In genomic region chr20:37297066-37297736, GRCh38 we compare ENCODE assay signal across 13 cellular contexts. TPM values are rescaled to one million over a fixed set of nuclear protein-coding genes. Genes with fewer than 3 reads are reported as not detected.
DNase-seq lines count a peak whose midpoint lies in the region; TF ChIP-seq lines count a peak whose summit lies in the region.
"Had no signal": no experiment of that assay in that cellular context is flagged by ENCODE, and none has a peak within 500 bp of the region (broad histone marks: within the 10 kb centered on the region; RNA-seq: fewer than 3 reads in every experiment).

No MANE protein-coding gene starts in this region.

- H3K27me3 Mint-ChIP-seq in chondrocyte (ENCODE audit: low read depth) (no peaks in the 10 kb centered on the region), nephron progenitor cell (ENCODE audit: low read depth, poor library complexity) (peaks cover 10% of the 10 kb centered on the region), Caco-2 (ENCODE audit: insufficient read depth, unreplicated experiment) (no peaks in the 10 kb centered on the region)
- H3K27me3 Mint-ChIP-seq: activated naive CD8-positive, alpha-beta T cell treated with anti-CD3 and anti-CD28 coated beads, Interleukin-2, amount 50 U/mL, for 24 hours had no signal

- peaks cover 26% of the 10 kb centered on the region for H3K4me1 ChIP-seq in Loucy (ENCODE audit: insufficient read depth, low read length, poor library complexity, severe bottlenecking)
- H3K4me1 ChIP-seq in Caco-2, result no peaks in the 10 kb centered on the region; the same call in 1 of the 2 replicates

- no peak overlapping the region for H3K4me3 Mint-ChIP-seq in chondrocyte (ENCODE audit: unreplicated experiment)
- H3K4me3 Mint-ChIP-seq in nephron progenitor cell, result no peak overlapping the region
- H3K4me3 Mint-ChIP-seq in Caco-2 (ENCODE audit: unreplicated experiment), result no peak overlapping the region
- H3K4me3 Mint-ChIP-seq: activated naive CD8-positive, alpha-beta T cell treated with anti-CD3 and anti-CD28 coated beads, Interleukin-2, amount 50 U/mL, for 24 hours had no signal

- H3K27ac Mint-ChIP-seq in chondrocyte (ENCODE audit: unreplicated experiment) (peak overlapping the region; percentile 47), nephron progenitor cell (peak overlapping the region; percentile 40), Caco-2 (ENCODE audit: unreplicated experiment) (no peak overlapping the region)
- H3K27ac Mint-ChIP-seq: activated naive CD8-positive, alpha-beta T cell treated with anti-CD3 and anti-CD28 coated beads, Interleukin-2, amount 50 U/mL, for 24 hours had no signal

- TF ChIP-seq CTCF in AG04449 (IDR thresholded peaks at IDR 0.05; ENCODE audit: insufficient read depth, low read length, missing control alignments) (no peak), Loucy (conservative IDR thresholded peaks at IDR 0.05; ENCODE audit: low read length) (no peak), chondrocyte (IDR thresholded peaks at IDR 0.05) (no peak), nephron progenitor cell (IDR thresholded peaks at IDR 0.05) (no peak), Caco-2 (IDR thresholded peaks at IDR 0.05; ENCODE audit: insufficient read depth in 1 of 2, low read depth in 1 of 2, low read length in 1 of 2, severe bottlenecking in 1 of 2, unreplicated experiment in 1 of 2) (no peak)

- intact Hi-C loops in Caco-2 (cut with micrococcal nuclease; ENCODE audit: unreplicated experiment), result no loop called here

- CTCF ChIA-PET in AG04449 (lab: Yijun Ruan, JAX) (interaction anchor here (0.7 to 1.7 kb wide), 4 partner anchors 11 to 236 kb away, joined by 3 to 7 read pairs (median 4); no protein-coding TSS in a partner anchor), Caco-2 (lab: Charles Lee) (no interaction called here)

- BruUV-seq in Caco-2 (replicated peaks; lab: Mats Ljungman, UMichigan), result no TSS peak

- H3K4me1 Mint-ChIP-seq in chondrocyte (ENCODE audit: low read depth) (peaks cover 35% of the 10 kb centered on the region), nephron progenitor cell (peaks cover 8% of the 10 kb centered on the region), Caco-2 (ENCODE audit: low read depth, unreplicated experiment) (peaks cover 16% of the 10 kb centered on the region)

- no peaks in the 10 kb centered on the region for H3K9me3 ChIP-seq in Loucy (ENCODE audit: insufficient read depth, low read depth, low read length)
- no peaks in the 10 kb centered on the region for H3K9me3 ChIP-seq in Caco-2

- POLR2A ChIA-PET in AG04449 (lab: Yijun Ruan, JAX), result interaction anchor here (1.4 kb wide), 1 partner anchor 48 kb away, joined by 4 read pairs; no protein-coding TSS in a partner anchor
- POLR2A ChIA-PET in Caco-2 (lab: Charles Lee), result no interaction called here

- H3K9me2 ChIP-seq in Loucy (replicated peaks; ENCODE audit: low read depth, low read length), result no peaks in the 10 kb centered on the region

- H3K4me3 ChIP-seq in AG04449 (ENCODE audit: low read depth, low read length) (no peak overlapping the region), Loucy (ENCODE audit: low read length, poor library complexity, severe bottlenecking) (no peak overlapping the region), Caco-2 (ENCODE audit: low read depth, low read length) (no peak overlapping the region)

- H3K36me3 Mint-ChIP-seq in chondrocyte (ENCODE audit: low read depth) (peaks cover 18% of the 10 kb centered on the region), nephron progenitor cell (ENCODE audit: low read depth) (peaks cover 66% of the 10 kb centered on the region), Caco-2 (ENCODE audit: insufficient read depth, unreplicated experiment) (peaks cover 50% of the 10 kb centered on the region)

- H3K9me3 Mint-ChIP-seq in chondrocyte (ENCODE audit: low read depth), result peaks cover 3% of the 10 kb centered on the region
- peaks cover 27% of the 10 kb centered on the region for H3K9me3 Mint-ChIP-seq in nephron progenitor cell
- peaks cover 5% of the 10 kb centered on the region for H3K9me3 Mint-ChIP-seq in Caco-2 (ENCODE audit: unreplicated experiment)
- H3K9me3 Mint-ChIP-seq: activated naive CD8-positive, alpha-beta T cell treated with anti-CD3 and anti-CD28 coated beads, Interleukin-2, amount 50 U/mL, for 24 hours had no signal

- DNase-seq in AG04449 (ENCODE audit: low read depth, low spot score), result peak; percentile 76
- DNase-seq in chondrocyte (ENCODE audit: low spot score), result no peak
- DNase-seq in nephron progenitor cell, result no peak
- DNase-seq in OCI-M2 (lab: John Stamatoyannopoulos, UW; ENCODE audit: unreplicated experiment), result no peak
- DNase-seq in Caco-2, result no peak
- no peak for DNase-seq in DMS53 treated with DMSO at 0.1 percent for 48 hours (lab: John Stamatoyannopoulos, UW; ENCODE audit: unreplicated experiment)
- DNase-seq in Ammon's horn (ENCODE audit: low spot score), result no peak
- DNase-seq: activated CD8-positive, alpha-beta memory T cell treated with anti-CD3 and anti-CD28 coated beads for 24 hours; activated naive CD8-positive, alpha-beta T cell treated with anti-CD3 and anti-CD28 coated beads, Interleukin-2, amount 50 U/mL, for 24 hours had no signal

- H3K36me3 ChIP-seq in Loucy (ENCODE audit: insufficient read depth, low read length) (peaks cover 17% of the 10 kb centered on the region; the same call in 1 of the 2 replicates), Caco-2 (ENCODE audit: control insufficient read depth, insufficient read depth, low read length) (peaks cover 8% of the 10 kb centered on the region)

- H2AFZ ChIP-seq in Loucy (ENCODE audit: low read length), result no peak overlapping the region

- H3K9ac ChIP-seq in Loucy (ENCODE audit: low read depth, low read length, poor library complexity, severe bottlenecking), result no peak overlapping the region

- no peaks in the 10 kb centered on the region for H3F3A ChIP-seq in Loucy (ENCODE audit: low read depth)

- H3K27me3 ChIP-seq in Loucy (ENCODE audit: insufficient read depth, low read length, poor library complexity, severe bottlenecking), result no peaks in the 10 kb centered on the region
- no peaks in the 10 kb centered on the region for H3K27me3 ChIP-seq in Caco-2 (replicated peaks; ENCODE audit: control insufficient read depth, insufficient read depth, low read length)

- peak overlapping the region; percentile 31 for H3K4me2 ChIP-seq in Loucy (ENCODE audit: low read depth, low read length, poor library complexity, severe bottlenecking)

- H3K79me2 ChIP-seq in Loucy (ENCODE audit: insufficient read depth, low read length), result peaks cover 65% of the 10 kb centered on the region

- H4K20me1 ChIP-seq in Loucy (ENCODE audit: insufficient read depth, low read length, poor library complexity, severe bottlenecking), result no peaks in the 10 kb centered on the region

RNA-seq across cellular contexts. Expression of gene MANBAL, which starts 7.7 kb away (rescaled TPM):
- total RNA-seq in chondrocyte, result 30.9 to 34.1 TPM (median 32.5 TPM) in 3 replicates
- 95.6 and 106 TPM in 2 replicates for total RNA-seq in Caco-2 (2022)

RNA-seq across cellular contexts. Expression of gene GHRH, which starts 35.6 kb away (rescaled TPM):
- not detected in 3 replicates for total RNA-seq in chondrocyte
- not detected in 2 replicates for total RNA-seq in Caco-2 (2022)
- total RNA-seq: frontal cortex, liver, pulmonary artery endothelial cell had no signal

RNA-seq across cellular contexts. Expression of gene SRC, which starts 48.7 kb away (rescaled TPM):
- 16.0 to 25.7 TPM (median 25.1 TPM) in 3 replicates for total RNA-seq in chondrocyte
- 197 and 222 TPM in 2 replicates for total RNA-seq in Caco-2 (2022)
